ENCODE assay signal across 8 cellular contexts in genomic region chr6:167056370-167056769, GRCh38. TPM values are rescaled to one million over a fixed set of nuclear protein-coding genes. Genes with fewer than 3 reads are reported as not detected.
DNase-seq lines count a peak whose midpoint lies in the region; ATAC-seq and TF ChIP-seq lines count a peak whose summit lies in the region.

No MANE protein-coding gene starts in this region.

- in situ Hi-C loops in astrocyte of the spinal cord (cut with HindIII; ENCODE audit: low sequenced_read_pairs): no loop called here

- ATAC-seq in GM19463 (IDR thresholded peaks at IDR 0.05; ENCODE audit: unreplicated experiment): peak; percentile 99
- ATAC-seq in HG03520 (IDR thresholded peaks at IDR 0.05; ENCODE audit: unreplicated experiment): peak; percentile 99

- H3K27ac ChIP-seq in CD8-positive, alpha-beta memory T cell (ENCODE audit: low read depth, low read length): no peak overlapping the region
- H3K27ac ChIP-seq in sigmoid colon: no peak overlapping the region

- no peaks in the 10 kb centered on the region for H3K36me3 ChIP-seq in CD8-positive, alpha-beta memory T cell (ENCODE audit: insufficient read depth, low read length)
- no peaks in the 10 kb centered on the region for H3K36me3 ChIP-seq in sigmoid colon

- peaks cover 0 to 6% (median 3%) of the 10 kb centered on the region in 3 donors for H3K36me3 Mint-ChIP-seq in CD8-positive, alpha-beta memory T cell

- TF ChIP-seq POLR2A in sigmoid colon (IDR thresholded peaks at IDR 0.05): no peak

- H3K27me3 ChIP-seq in CD8-positive, alpha-beta memory T cell (ENCODE audit: insufficient read depth, low read length, poor library complexity, severe bottlenecking): no peaks in the 10 kb centered on the region
- no peaks in the 10 kb centered on the region for H3K27me3 ChIP-seq in sigmoid colon

- H3K27me3 Mint-ChIP-seq in CD8-positive, alpha-beta memory T cell: peaks cover 0 to 6% of the 10 kb centered on the region in 2 donors

- CTCF ChIA-PET in CD8-positive, alpha-beta memory T cell (lab: Charles Lee): interaction anchor here (1.3 to 2.2 kb wide), 2 partner anchors 9 kb away, joined by 6 to 7 read pairs; no protein-coding TSS in a partner anchor

- no peaks in the 10 kb centered on the region for H3K9me3 ChIP-seq in CD8-positive, alpha-beta memory T cell (ENCODE audit: low read length)
- H3K9me3 ChIP-seq in sigmoid colon: no peaks in the 10 kb centered on the region

- peaks cover 27% of the 10 kb centered on the region for H3K4me1 ChIP-seq in CD8-positive, alpha-beta memory T cell (ENCODE audit: insufficient read depth, low read length)
- no peaks in the 10 kb centered on the region for H3K4me1 ChIP-seq in sigmoid colon

- no peaks in the 10 kb centered on the region for H3K9me3 Mint-ChIP-seq in CD8-positive, alpha-beta memory T cell

- H3K4me3 Mint-ChIP-seq in CD8-positive, alpha-beta memory T cell: peak overlapping the region in 5 of 7 donors; percentile 7 to 59 (median 26)

- peak overlapping the region in 6 of 8 donors; percentile 39 to 76 (median 67) for H3K27ac Mint-ChIP-seq in CD8-positive, alpha-beta memory T cell

- intact Hi-C loops in sigmoid colon (cut with DNase I): no loop called here

- peaks cover 34 to 45% (median 35%) of the 10 kb centered on the region in 3 donors for H3K4me1 Mint-ChIP-seq in CD8-positive, alpha-beta memory T cell

- peak in 3 of 5 donors; percentile 19 to 57 (median 56) for DNase-seq in CD8-positive, alpha-beta memory T cell
- peak; percentile 69 for DNase-seq in astrocyte of the spinal cord (ENCODE audit: low read depth, low spot score)
- DNase-seq in NCI-H1694 (lab: John Stamatoyannopoulos, UW): no peak
- no peak for DNase-seq in hippocampal formation (lab: John Stamatoyannopoulos, UW)
- no peak for DNase-seq in sigmoid colon
- no peak for DNase-seq in GM03348 (ENCODE audit: low spot score)

- H3K4me3 ChIP-seq in CD8-positive, alpha-beta memory T cell (ENCODE audit: low read length): no peak overlapping the region
- no peak overlapping the region for H3K4me3 ChIP-seq in astrocyte of the spinal cord (ENCODE audit: low read depth, low read length)
- H3K4me3 ChIP-seq in sigmoid colon: no peak overlapping the region

- TF ChIP-seq CTCF in astrocyte of the spinal cord (IDR thresholded peaks at IDR 0.05; ENCODE audit: low read depth, low read length): no peak
- TF ChIP-seq CTCF in sigmoid colon (IDR thresholded peaks at IDR 0.05): no peak

- 61 to 89% methylated on average over 1 of the region's 1 CpG for WGBS in sigmoid colon, 2 donors

- POLR2A ChIA-PET in CD8-positive, alpha-beta memory T cell (lab: Charles Lee): interaction anchor here (1.1 kb wide), 2 partner anchors 9 to 37 kb away, joined by 3 to 6 read pairs; no protein-coding TSS in a partner anchor

- no peak for TF ChIP-seq EP300 in sigmoid colon (IDR thresholded peaks at IDR 0.05)

RNA-seq across cellular contexts. Expression of gene CEP43, which starts 57.2 kb away (rescaled TPM):
- total RNA-seq in CD8-positive, alpha-beta memory T cell: 10 to 100 TPM; 26.4 to 29.5 TPM
- polyA plus RNA-seq in CD8-positive, alpha-beta memory T cell: 6.8 TPM
- total RNA-seq in sigmoid colon: 10 to 100 TPM; 12.8 to 18.0 (median 15.2) TPM
- 10 to 100 TPM in 2 of 3 donors, 1 to 10 TPM in 1; 6.6 to 19.7 (median 13.7) TPM for polyA plus RNA-seq in sigmoid colon

Comparison
In these comparisons a context has a peak if more than half of its experiments do, and no peak if none do; other contexts are left out.
1. DNase-seq: peak in CD8-positive, alpha-beta memory T cell (3 of 5) and astrocyte of the spinal cord (single experiment); none in NCI-H1694 (single experiment), hippocampal formation (0 of 2), sigmoid colon (single experiment) and GM03348 (single experiment).